ENCODE assay signal across 1 cellular context in the genomic region with DNA sequence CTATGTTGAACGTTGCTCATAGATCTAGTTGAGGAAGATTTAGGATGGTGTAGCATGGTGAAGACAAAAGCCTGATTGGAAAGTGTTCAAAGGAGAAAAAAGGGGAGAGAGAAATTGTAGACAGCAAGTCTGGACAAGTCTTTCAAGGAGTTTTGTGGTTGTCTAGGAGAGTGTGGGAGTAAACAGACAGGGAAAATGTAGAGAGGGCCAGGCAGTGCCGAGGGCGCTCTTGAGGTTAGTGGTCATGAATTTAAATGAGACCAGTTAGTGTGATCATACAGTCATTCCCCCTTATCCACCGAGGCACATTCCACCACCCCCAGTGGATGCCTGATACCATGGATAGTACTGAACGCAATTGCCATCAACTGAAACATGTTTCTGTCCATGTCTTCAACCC.
TF ChIP-seq lines count a peak whose summit lies in the region.

No MANE protein-coding gene starts in this region.

TF ChIP-seq in IMR-90, 13 proteins besides CTCF, POLR2A, EP300 and RAD21 (continued from another document):
- TF ChIP-seq CHD1 (IDR thresholded peaks at IDR 0.05; ENCODE audit: low read depth, low read length) (no peak), MAZ (IDR thresholded peaks at IDR 0.05; ENCODE audit: borderline replicate concordance, low read depth, low read length) (no peak), RCOR1 (IDR thresholded peaks at IDR 0.05; ENCODE audit: insufficient replicate concordance, low read length) (no peak), MXI1 (IDR thresholded peaks at IDR 0.05; ENCODE audit: borderline replicate concordance, low read depth, low read length) (no peak), MAFK (IDR thresholded peaks at IDR 0.05; ENCODE audit: low read depth, low read length) (no peak)
- TF ChIP-seq, protein P1, sequence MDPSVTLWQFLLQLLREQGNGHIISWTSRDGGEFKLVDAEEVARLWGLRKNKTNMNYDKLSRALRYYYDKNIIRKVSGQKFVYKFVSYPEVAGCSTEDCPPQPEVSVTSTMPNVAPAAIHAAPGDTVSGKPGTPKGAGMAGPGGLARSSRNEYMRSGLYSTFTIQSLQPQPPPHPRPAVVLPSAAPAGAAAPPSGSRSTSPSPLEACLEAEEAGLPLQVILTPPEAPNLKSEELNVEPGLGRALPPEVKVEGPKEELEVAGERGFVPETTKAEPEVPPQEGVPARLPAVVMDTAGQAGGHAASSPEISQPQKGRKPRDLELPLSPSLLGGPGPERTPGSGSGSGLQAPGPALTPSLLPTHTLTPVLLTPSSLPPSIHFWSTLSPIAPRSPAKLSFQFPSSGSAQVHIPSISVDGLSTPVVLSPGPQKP (IDR thresholded peaks at IDR 0.05; ENCODE audit: borderline replicate concordance, low read depth, low read length), result no peak
- TF ChIP-seq, protein P2, sequence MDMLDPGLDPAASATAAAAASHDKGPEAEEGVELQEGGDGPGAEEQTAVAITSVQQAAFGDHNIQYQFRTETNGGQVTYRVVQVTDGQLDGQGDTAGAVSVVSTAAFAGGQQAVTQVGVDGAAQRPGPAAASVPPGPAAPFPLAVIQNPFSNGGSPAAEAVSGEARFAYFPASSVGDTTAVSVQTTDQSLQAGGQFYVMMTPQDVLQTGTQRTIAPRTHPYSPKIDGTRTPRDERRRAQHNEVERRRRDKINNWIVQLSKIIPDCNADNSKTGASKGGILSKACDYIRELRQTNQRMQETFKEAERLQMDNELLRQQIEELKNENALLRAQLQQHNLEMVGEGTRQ (IDR thresholded peaks at IDR 0.05; ENCODE audit: low read depth, low read length), result no peak
